ENCODE assay signal across 7 cellular contexts in genomic region chr1:236156512-236157208, GRCh38.
A peak's percentile ranks its signal among the peaks of the same experiment; 100 is the strongest.
DNase-seq lines count a peak whose midpoint lies in the region; ATAC-seq lines count a peak whose summit lies in the region.

No MANE protein-coding gene starts in this region.

- DNase-seq in NOMO-1 treated with dmso at 0.1 percent for 144 hours (lab: John Stamatoyannopoulos, UW; ENCODE audit: unreplicated experiment) (peak; percentile 79), head of caudate nucleus (peak in 40 of 42 donors; percentile 19 to 85 (median 60)), middle frontal gyrus (ENCODE audit: extremely low spot score, low spot score) (no peak), UCSD-AML1 (lab: John Stamatoyannopoulos, UW; ENCODE audit: unreplicated experiment) (no peak), cerebellar cortex (ENCODE audit: low spot score) (no peak)

- ATAC-seq in GM19025 (IDR thresholded peaks at IDR 0.05; ENCODE audit: low read depth, unreplicated experiment) (peak; percentile 76), HG02798 (IDR thresholded peaks at IDR 0.05; ENCODE audit: poor library complexity, unreplicated experiment) (peak; percentile 79)

- intact Hi-C loops in head of caudate nucleus (cut with DNase I): no loop called here

Comparison
In these comparisons a context has a peak if more than half of its experiments do, and no peak if none do; other contexts are left out.
1. DNase-seq: peak in NOMO-1 treated with dmso at 0.1 percent for 144 hours (single experiment) and head of caudate nucleus (40 of 42); none in middle frontal gyrus (single experiment), UCSD-AML1 (single experiment) and cerebellar cortex (single experiment).